8 cellular contexts compared by ENCODE assay signal in genomic region chr21:28884481-28884880, GRCh38.
DNase-seq lines count a peak whose midpoint lies in the region; ATAC-seq and TF ChIP-seq lines count a peak whose summit lies in the region.

No MANE protein-coding gene starts in this region.

- peak overlapping the region; percentile 88 for H2AFZ ChIP-seq in HCT116 (ENCODE audit: low read depth, low read length, poor library complexity, severe bottlenecking)

- peaks cover 0 to 3% of the 10 kb centered on the region in 2 experiments; a peak in 1 of 4 replicates for H3K36me3 ChIP-seq in HCT116 (ENCODE audit: control insufficient read depth in 1 of 2, insufficient read depth in 2 of 2, low read length in 2 of 2)
- H3K36me3 ChIP-seq in SJCRH30: peaks cover 8% of the 10 kb centered on the region; the same call in 1 of the 2 replicates

- no peak overlapping the region for H3K27ac Mint-ChIP-seq in endothelial cell (ENCODE audit: unreplicated experiment)
- H3K27ac Mint-ChIP-seq in natural killer cell treated with Interleukin-12 subunit alpha and Interleukin-12 subunit beta and Interleukin-15 and Interleukin-18, amount 100 ng/mL, for 72 hours: peak overlapping the region; percentile 98 to 99

- no peak for TF ChIP-seq RAD21 in HCT116 (IDR thresholded peaks at IDR 0.05; ENCODE audit: low read depth)

- peak overlapping the region; percentile 89 for H3K4me2 ChIP-seq in HCT116 (ENCODE audit: low read length)

- H3K27ac ChIP-seq in HCT116 (ENCODE audit: low read depth, low read length): peak overlapping the region; percentile 85
- H3K27ac ChIP-seq in SJCRH30: peak overlapping the region; percentile 73

- H3K27me3 Mint-ChIP-seq in endothelial cell (ENCODE audit: unreplicated experiment): no peaks in the 10 kb centered on the region
- peaks cover 10 to 11% of the 10 kb centered on the region in 2 donors for H3K27me3 Mint-ChIP-seq in natural killer cell treated with Interleukin-12 subunit alpha and Interleukin-12 subunit beta and Interleukin-15 and Interleukin-18, amount 100 ng/mL, for 72 hours

- intact Hi-C loops in HCT116 (cut with micrococcal nuclease): no loop called here

- no peaks in the 10 kb centered on the region for H4K20me1 ChIP-seq in HCT116 (ENCODE audit: insufficient read depth)

- H3K4me3 Mint-ChIP-seq in endothelial cell (ENCODE audit: unreplicated experiment): peak overlapping the region; percentile 94
- H3K4me3 Mint-ChIP-seq in natural killer cell treated with Interleukin-12 subunit alpha and Interleukin-12 subunit beta and Interleukin-15 and Interleukin-18, amount 100 ng/mL, for 72 hours: peak overlapping the region; percentile 85

- POLR2A ChIA-PET in HCT116 (lab: Charles Lee): no interaction called here

- H3K9me3 ChIP-seq in HCT116 (ENCODE audit: control insufficient read depth in 1 of 2, insufficient read depth in 1 of 2, low read depth in 1 of 2, low read length in 2 of 2) (no peaks in the 10 kb centered on the region), SJCRH30 (replicated peaks) (no peaks in the 10 kb centered on the region)

- TF ChIP-seq CTCF in HCT116 (IDR thresholded peaks at IDR 0.05 in 2 of 3, conservative IDR thresholded peaks at IDR 0.05 in 1 of 3; ENCODE audit: borderline replicate concordance in 1 of 3, insufficient read depth in 1 of 3, low read depth in 2 of 3, low read length in 2 of 3): no peak
- TF ChIP-seq CTCF in endothelial cell (IDR thresholded peaks at IDR 0.05; ENCODE audit: unreplicated experiment): no peak

- H3K4me1 ChIP-seq in HCT116 (ENCODE audit: control insufficient read depth in 1 of 2, insufficient read depth in 2 of 2, low read length in 2 of 2) (peaks cover 10 to 19% of the 10 kb centered on the region in 2 experiments), SJCRH30 (peaks cover 5% of the 10 kb centered on the region)

- H3K79me2 ChIP-seq in HCT116 (ENCODE audit: insufficient read depth, low read length): no peaks in the 10 kb centered on the region

- no peaks in the 10 kb centered on the region for H3K9me3 Mint-ChIP-seq in endothelial cell (ENCODE audit: unreplicated experiment)
- H3K9me3 Mint-ChIP-seq in natural killer cell treated with Interleukin-12 subunit alpha and Interleukin-12 subunit beta and Interleukin-15 and Interleukin-18, amount 100 ng/mL, for 72 hours: no peaks in the 10 kb centered on the region

- peak; percentile 57 for DNase-seq in G401 (ENCODE audit: low spot score)
- DNase-seq in HCT116 (ENCODE audit: low read depth, low spot score): no peak
- peak in 1 of 2 experiments; percentile 10 for DNase-seq in SJCRH30
- DNase-seq in endothelial cell (ENCODE audit: low spot score): no peak
- no peak for DNase-seq in natural killer cell treated with Interleukin-12 subunit alpha and Interleukin-12 subunit beta and Interleukin-15 and Interleukin-18, amount 100 ng/mL, for 72 hours (ENCODE audit: low spot score)
- DNase-seq in mucosa of gallbladder (ENCODE audit: low spot score): no peak
- DNase-seq in occipital lobe (lab: John Stamatoyannopoulos, UW): no peak

- CTCF ChIA-PET in HCT116 (lab: Charles Lee): no interaction called here

- no peaks in the 10 kb centered on the region for H3K36me3 Mint-ChIP-seq in endothelial cell (ENCODE audit: low read depth, unreplicated experiment)
- peaks cover 4% of the 10 kb centered on the region for H3K36me3 Mint-ChIP-seq in natural killer cell treated with Interleukin-12 subunit alpha and Interleukin-12 subunit beta and Interleukin-15 and Interleukin-18, amount 100 ng/mL, for 72 hours

- no peaks in the 10 kb centered on the region; the same call in 1 of the 2 replicates for H3K9me2 ChIP-seq in HCT116 (ENCODE audit: insufficient read depth)

- ATAC-seq in HCT116 (no peak), HG03521 (IDR thresholded peaks at IDR 0.05; ENCODE audit: unreplicated experiment) (no peak)
- no peak for ATAC-seq in natural killer cell treated with Interleukin-12 subunit alpha and Interleukin-12 subunit beta and Interleukin-15 and Interleukin-18, amount 100 ng/mL, for 72 hours

- in situ Hi-C loops in G401 (cut with HindIII; ENCODE audit: low sequenced_read_pairs): no loop called here

- H3K27me3 ChIP-seq in HCT116 (ENCODE audit: insufficient read depth, low read length): no peaks in the 10 kb centered on the region
- no peaks in the 10 kb centered on the region for H3K27me3 ChIP-seq in SJCRH30

- no peak for TF ChIP-seq POLR2A in HCT116 (IDR thresholded peaks at IDR 0.05; ENCODE audit: borderline replicate concordance, extremely low read depth, insufficient read depth, insufficient read length)

- peak overlapping the region; percentile 55 to 66 for H3K4me3 ChIP-seq in HCT116 (replicated peaks in 1 of 2; ENCODE audit: low read depth in 1 of 2, low read length in 2 of 2)
- H3K4me3 ChIP-seq in SJCRH30: peak overlapping the region; percentile 63

- H3K9ac ChIP-seq in HCT116 (ENCODE audit: low read length): peak overlapping the region; percentile 72

- RAD21 ChIA-PET in HCT116 (lab: Charles Lee; ENCODE audit: low non-redundant PET in 1 of 2, low total read pairs in 2 of 2, uncharacterized antibody in 2 of 2, unreplicated experiment in 2 of 2): no interaction called here

- no TSS peak for BruUV-seq in HCT116 (replicated peaks; lab: Mats Ljungman, UMichigan)

- peaks cover 7% of the 10 kb centered on the region for H3K4me1 Mint-ChIP-seq in endothelial cell (ENCODE audit: unreplicated experiment)
- H3K4me1 Mint-ChIP-seq in natural killer cell treated with Interleukin-12 subunit alpha and Interleukin-12 subunit beta and Interleukin-15 and Interleukin-18, amount 100 ng/mL, for 72 hours (ENCODE audit: low read depth in 2 of 2): peaks cover 16 to 23% of the 10 kb centered on the region in 2 donors

TF ChIP-seq in HCT116, 20 proteins besides CTCF, POLR2A, EP300 and RAD21:
- TF ChIP-seq EZH2 (IDR thresholded peaks at IDR 0.05): no peak
- no peak for TF ChIP-seq YY1 (IDR thresholded peaks at IDR 0.05; ENCODE audit: extremely low read depth, insufficient replicate concordance, low read depth, low read length)
- TF ChIP-seq ZNF274 (IDR thresholded peaks at IDR 0.05; ENCODE audit: low read depth, low read length): no peak
- no peak for TF ChIP-seq FOSL1 (IDR thresholded peaks at IDR 0.05; ENCODE audit: low read depth)
- TF ChIP-seq ZBTB33 (IDR thresholded peaks at IDR 0.05; ENCODE audit: extremely low read depth, insufficient replicate concordance, low read length): no peak
- TF ChIP-seq CEBPB (IDR thresholded peaks at IDR 0.05; ENCODE audit: low read depth): no peak
- TF ChIP-seq CBX3 (IDR thresholded peaks at IDR 0.05; ENCODE audit: low read depth): no peak
- TF ChIP-seq EZH2phosphoT487 (IDR thresholded peaks at IDR 0.05; ENCODE audit: borderline replicate concordance): no peak
- no peak for TF ChIP-seq POLR2AphosphoS5 (IDR thresholded peaks at IDR 0.05; ENCODE audit: low read depth, low read length)
- TF ChIP-seq ATF3 (IDR thresholded peaks at IDR 0.05): no peak
- no peak for TF ChIP-seq SRF (IDR thresholded peaks at IDR 0.05; ENCODE audit: low read depth)
- no peak for TF ChIP-seq ELF1 (IDR thresholded peaks at IDR 0.05; ENCODE audit: borderline replicate concordance, low read depth)
TF ChIP-seq in HCT116: peak in this region for 0.
